Comparison of ENCODE assay signal across 8 cellular contexts in the genomic region with DNA sequence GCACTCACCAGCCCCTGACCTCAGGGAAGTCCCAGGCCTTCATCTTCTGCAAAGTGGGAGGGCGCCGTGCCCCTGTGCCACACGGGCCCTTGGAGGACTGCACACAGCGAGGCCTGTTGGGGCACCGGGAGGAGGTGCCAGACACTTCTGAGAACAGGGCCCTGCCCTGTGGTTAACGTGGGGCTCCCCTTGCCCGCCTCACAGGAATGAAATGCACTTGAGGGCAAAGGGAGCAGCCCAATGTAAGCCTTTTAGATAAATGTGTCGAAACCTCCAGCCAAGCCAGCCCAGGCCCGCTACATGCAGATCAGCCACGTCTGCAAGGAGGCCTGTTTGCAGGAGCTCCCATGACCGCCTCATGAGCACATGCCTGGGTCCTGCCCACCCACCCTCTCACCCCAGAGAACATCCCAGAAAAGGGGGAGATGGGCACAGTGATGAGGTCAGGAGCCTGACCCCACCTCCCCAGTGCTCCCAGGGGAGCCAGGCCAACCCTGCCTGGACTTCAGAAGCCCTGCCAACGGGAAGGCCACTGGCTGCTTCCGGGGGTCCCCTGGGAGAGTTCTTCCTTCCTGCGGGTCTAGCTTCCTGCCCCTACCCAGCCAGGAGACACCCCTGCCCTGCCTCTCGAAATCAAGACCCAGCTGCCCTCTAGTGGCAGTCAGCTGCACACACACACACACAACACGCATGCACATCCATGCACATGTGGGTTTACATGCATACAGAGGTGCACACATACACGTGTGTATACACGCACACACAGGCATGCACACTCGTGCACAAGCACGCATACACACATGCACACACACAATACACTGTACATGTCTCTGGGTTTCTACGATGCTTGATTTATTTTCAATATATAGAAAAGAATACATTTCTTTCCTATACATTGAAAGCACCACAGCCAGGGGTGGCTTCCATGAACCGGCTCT.
DNase-seq lines count a peak whose midpoint lies in the region; ATAC-seq, FAIRE-seq and TF ChIP-seq lines count a peak whose summit lies in the region.

No MANE protein-coding gene starts in this region.

- H3K27me3 Mint-ChIP-seq in activated CD4-positive, alpha-beta T cell treated with anti-CD3 and anti-CD28 coated beads, Interleukin-2, amount 10 ng/mL, durations not matched to agents 7 days and 5 days = no peaks in the 10 kb centered on the region

- H3F3A ChIP-seq in MM.1S (ENCODE audit: insufficient read depth, low read length) = no peaks in the 10 kb centered on the region

- H3K27ac ChIP-seq in MM.1S (ENCODE audit: low read length) = no peak overlapping the region
- no peak overlapping the region for H3K27ac ChIP-seq in pancreas

- intact Hi-C loops in pancreas (cut with DNase I) = no loop called here

- H3K9me3 ChIP-seq in MM.1S (replicated peaks; ENCODE audit: insufficient read depth, low read length) (no peaks in the 10 kb centered on the region), pancreas (no peaks in the 10 kb centered on the region)

- WGBS in pancreas, 2 donors = 35 to 47% methylated on average over 22 of the region's 22 CpGs

- CTCF ChIA-PET in activated CD4-positive, alpha-beta T cell treated with anti-CD3 and anti-CD28 coated beads, Interleukin-2, amount 10 ng/mL, durations not matched to agents 7 days and 5 days (lab: Charles Lee) = interaction anchor here (1.3 to 2.5 kb wide), 2 partner anchors 9 to 16 kb away, joined by 3 to 7 read pairs; no protein-coding TSS in a partner anchor

- no peaks in the 10 kb centered on the region for H4K20me1 ChIP-seq in MM.1S (ENCODE audit: insufficient read depth, low read length)

- no peaks in the 10 kb centered on the region for H3K4me1 ChIP-seq in MM.1S (ENCODE audit: low read length)
- H3K4me1 ChIP-seq in pancreas = no peaks in the 10 kb centered on the region

- H3K27ac Mint-ChIP-seq in activated CD4-positive, alpha-beta T cell treated with anti-CD3 and anti-CD28 coated beads, Interleukin-2, amount 10 ng/mL, durations not matched to agents 7 days and 5 days = no peak overlapping the region

- no peak for FAIRE-seq in pancreas (lab: Jason Lieb, UNC)

- peaks cover 4% of the 10 kb centered on the region for H3K9me3 Mint-ChIP-seq in activated CD4-positive, alpha-beta T cell treated with anti-CD3 and anti-CD28 coated beads, Interleukin-2, amount 10 ng/mL, durations not matched to agents 7 days and 5 days

- POLR2A ChIA-PET in activated CD4-positive, alpha-beta T cell treated with anti-CD3 and anti-CD28 coated beads, Interleukin-2, amount 10 ng/mL, durations not matched to agents 7 days and 5 days (lab: Charles Lee) = interaction anchor here (0.6 kb wide), 1 partner anchor 270 kb away, joined by 4 read pairs; no protein-coding TSS in a partner anchor

- H3K36me3 ChIP-seq in MM.1S (replicated peaks; ENCODE audit: insufficient read depth, low read length) (no peaks in the 10 kb centered on the region), pancreas (no peaks in the 10 kb centered on the region)

- peak; percentile 7 to 24 for DNase-seq in activated CD4-positive, alpha-beta T cell treated with anti-CD3 and anti-CD28 coated beads for 24 hours (ENCODE audit: low read depth in 2 of 2)
- DNase-seq in activated CD4-positive, alpha-beta T cell treated with anti-CD3 and anti-CD28 coated beads for 1 hour = no peak
- peak; percentile 30 for DNase-seq in MM.1S
- peak; percentile 47 for DNase-seq in activated CD4-positive, alpha-beta T cell treated with anti-CD3 and anti-CD28 coated beads, Interleukin-2, amount 10 ng/mL, durations not matched to agents 7 days and 5 days
- DNase-seq in fibroblast of the aortic adventitia (ENCODE audit: low read depth) = peak; percentile 30
- peak in 4 of 6 donors; percentile 11 to 56 (median 36) for DNase-seq in pancreas
- DNase-seq in NCI-H1048 (lab: John Stamatoyannopoulos, UW) = no peak
- no peak for DNase-seq in GOT3 (lab: John Stamatoyannopoulos, UW)

- H3K9me2 ChIP-seq in MM.1S (replicated peaks; ENCODE audit: insufficient read depth, low read length) = no peaks in the 10 kb centered on the region

- peaks cover 64% of the 10 kb centered on the region for H3K27me3 ChIP-seq in MM.1S (replicated peaks; ENCODE audit: insufficient read depth, low read length)
- H3K27me3 ChIP-seq in pancreas = no peaks in the 10 kb centered on the region

- H3K4me1 Mint-ChIP-seq in activated CD4-positive, alpha-beta T cell treated with anti-CD3 and anti-CD28 coated beads, Interleukin-2, amount 10 ng/mL, durations not matched to agents 7 days and 5 days = peaks cover 2% of the 10 kb centered on the region

- H3K4me3 ChIP-seq in MM.1S (ENCODE audit: low read length) (no peak overlapping the region), fibroblast of the aortic adventitia (ENCODE audit: low read depth, low read length) (no peak overlapping the region), pancreas (no peak overlapping the region)

- H3K9ac ChIP-seq in MM.1S (ENCODE audit: low read length) = no peak overlapping the region

- no peak overlapping the region for H2AFZ ChIP-seq in MM.1S (ENCODE audit: low read length)

- no peaks in the 10 kb centered on the region for H3K36me3 Mint-ChIP-seq in activated CD4-positive, alpha-beta T cell treated with anti-CD3 and anti-CD28 coated beads, Interleukin-2, amount 10 ng/mL, durations not matched to agents 7 days and 5 days (ENCODE audit: low read depth)

- ATAC-seq in pancreas = peak in 3 of 4 donors; percentile 51 to 75 (median 70)

- no peak overlapping the region for H3K4me3 Mint-ChIP-seq in activated CD4-positive, alpha-beta T cell treated with anti-CD3 and anti-CD28 coated beads, Interleukin-2, amount 10 ng/mL, durations not matched to agents 7 days and 5 days

- peak; percentile 80 for TF ChIP-seq CTCF in MM.1S (IDR thresholded peaks at IDR 0.05; ENCODE audit: low read length)
- peak; percentile 72 for TF ChIP-seq CTCF in fibroblast of the aortic adventitia (IDR thresholded peaks at IDR 0.05; ENCODE audit: insufficient read depth, low read length)
- peak; percentile 46 to 63 (median 56) for TF ChIP-seq CTCF in pancreas (IDR thresholded peaks at IDR 0.05)

- no peak overlapping the region for H3K4me2 ChIP-seq in MM.1S (ENCODE audit: low read depth, low read length)

- no peaks in the 10 kb centered on the region for H3K79me2 ChIP-seq in MM.1S (ENCODE audit: low read length)

Comparison
In these comparisons a context has a peak if more than half of its experiments do, and no peak if none do; other contexts are left out.
1. DNase-seq: peak in activated CD4-positive, alpha-beta T cell treated with anti-CD3 and anti-CD28 coated beads for 24 hours (2 of 2), MM.1S (single experiment), activated CD4-positive, alpha-beta T cell treated with anti-CD3 and anti-CD28 coated beads, Interleukin-2, amount 10 ng/mL, durations not matched to agents 7 days and 5 days (single experiment), fibroblast of the aortic adventitia (single experiment) and pancreas (4 of 6); none in activated CD4-positive, alpha-beta T cell treated with anti-CD3 and anti-CD28 coated beads for 1 hour (single experiment), NCI-H1048 (single experiment) and GOT3 (single experiment).
2. Peak in every context shown above with its lines, with median percentiles within 50 percentile points of each other: CTCF ChIP-seq.